In genomic region chr1:182549346-182549745, GRCh38 we compare ENCODE assay signal across 26 cellular contexts. TPM values are rescaled to one million over a fixed set of nuclear protein-coding genes. Genes with fewer than 3 reads are reported as not detected.
"Had no signal": no experiment of that assay in that cellular context is flagged by ENCODE, and none has a peak within 500 bp of the region (broad histone marks: within the 10 kb centered on the region; RNA-seq: fewer than 3 reads in every experiment).

No MANE protein-coding gene starts in this region.

- H3K9ac ChIP-seq: SK-N-SH had no signal

- FAIRE-seq: HTR-8/SVneo had no signal

- DNase-seq: KBM-7; MV-4-11; NCI-H1048; NCI-H1105; NCI-H1417; NCI-H1436 treated with DMSO at 0.1 percent for 48 hours; NCI-H1694 treated with DMSO at 0.1 percent for 48 hours; NCI-H2029; NCI-H2081 treated with DMSO at 0.1 percent for 48 hours; NCI-H2171; NCI-H226; NCI-H446; NCI-H510A; NCI-H524 treated with DMSO at 0.1 percent for 48 hours; NCI-H69; NCI-H774; NK-92 treated with Interleukin-12 subunit alpha and Interleukin-12 subunit beta, amount 100 ng/mL, for 24 hours; PC-3; SHP77; SK-N-SH had no signal

- H3K4me1 Mint-ChIP-seq: IgD-negative memory B cell had no signal

- H3K4me2 ChIP-seq: SK-N-SH had no signal

- H3K9me3 ChIP-seq: SK-N-SH had no signal

- H3K4me3 Mint-ChIP-seq: IgD-negative memory B cell had no signal

- H3K27ac Mint-ChIP-seq: IgD-negative memory B cell had no signal

- ATAC-seq: Panc1, PC-3 had no signal

- H3K27ac ChIP-seq: HL-60, RWPE1 had no signal

RNA-seq across cellular contexts. Expression of gene RNASEL, which starts 39.7 kb away (rescaled TPM):
- polyA plus RNA-seq: SK-N-SH had no signal

RNA-seq across cellular contexts. Expression of gene RGS16, which starts 54.8 kb away (rescaled TPM):
- total RNA-seq: LHCN-M2 had no signal
